ENCODE assay signal across 8 cellular contexts in the genomic region with DNA sequence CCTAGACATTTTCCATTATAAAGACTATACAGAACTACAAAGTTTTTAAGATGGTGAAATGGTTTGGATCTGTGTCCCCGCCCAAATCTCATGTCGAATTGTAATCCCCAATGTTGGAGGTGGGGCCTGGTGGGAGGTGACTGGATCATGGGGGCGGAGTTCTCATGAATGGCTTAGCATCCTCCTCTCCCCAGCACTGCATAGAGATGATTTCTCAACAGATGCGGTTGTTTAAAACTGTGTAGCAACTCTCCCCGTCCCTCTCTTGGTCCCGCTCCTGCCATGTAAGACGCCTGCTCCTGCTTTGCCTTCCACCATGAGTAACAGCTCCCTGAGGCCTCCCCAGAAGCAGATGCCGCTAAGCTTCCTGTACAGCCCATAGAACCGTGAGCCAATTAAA. TPM values are rescaled to one million over a fixed set of nuclear protein-coding genes. Genes with fewer than 3 reads are reported as not detected.
DNase-seq lines count a peak whose midpoint lies in the region; ATAC-seq, FAIRE-seq and TF ChIP-seq lines count a peak whose summit lies in the region.

No MANE protein-coding gene starts in this region.

- no peak overlapping the region for H3K27ac ChIP-seq in kidney (ENCODE audit: low read depth in 2 of 2, low read length in 2 of 2)

- intact Hi-C loops in kidney (cut with DNase I): no loop called here

- CTCF ChIA-PET in activated naive CD4-positive, alpha-beta T cell treated with anti-CD3 and anti-CD28 coated beads, Interleukin-2, amount 10 ng/mL, durations not matched to agents 7 days and 5 days (lab: Charles Lee): interaction anchor here (0.7 to 2.1 kb wide), 4 partner anchors 10 to 60 kb away, joined by 3 to 6 read pairs (median 4); a partner anchor contains a TSS

- H3K36me3 Mint-ChIP-seq in IgD-negative memory B cell: peaks cover 3% of the 10 kb centered on the region
- peaks cover 31% of the 10 kb centered on the region for H3K36me3 Mint-ChIP-seq in activated naive CD4-positive, alpha-beta T cell treated with anti-CD3 and anti-CD28 coated beads, Interleukin-2, amount 10 ng/mL, durations not matched to agents 7 days and 5 days

- no peak for ATAC-seq in GM18907 (IDR thresholded peaks at IDR 0.05; ENCODE audit: unreplicated experiment)
- ATAC-seq in GM21447 (IDR thresholded peaks at IDR 0.05; ENCODE audit: unreplicated experiment): no peak

- H3K9ac ChIP-seq in kidney (ENCODE audit: low read length in 2 of 2): no peak overlapping the region

- H3K9me3 ChIP-seq in kidney (ENCODE audit: control insufficient read depth in 1 of 2, low read length in 2 of 2): no peaks in the 10 kb centered on the region

- TF ChIP-seq CTCF in AG09309 (IDR thresholded peaks at IDR 0.05; ENCODE audit: control insufficient read depth, insufficient read depth, low read depth, low read length, missing control alignments): no peak
- no peak for TF ChIP-seq CTCF in kidney (IDR thresholded peaks at IDR 0.05; ENCODE audit: borderline replicate concordance, extremely low read depth, insufficient read depth)

- H3K4me3 ChIP-seq in AG09309 (ENCODE audit: control insufficient read depth, low read depth, low read length): peak overlapping the region; percentile 59; the same call in 1 of the 2 replicates
- H3K4me3 ChIP-seq in kidney (ENCODE audit: low read length in 2 of 2): peak overlapping the region; percentile 82 to 90

- H3K27ac Mint-ChIP-seq in IgD-negative memory B cell: peak overlapping the region; percentile 53 to 98 (median 91)
- H3K27ac Mint-ChIP-seq in activated naive CD4-positive, alpha-beta T cell treated with anti-CD3 and anti-CD28 coated beads, Interleukin-2, amount 10 ng/mL, durations not matched to agents 7 days and 5 days: peak overlapping the region; percentile 57

- H3K9me3 Mint-ChIP-seq in IgD-negative memory B cell: peaks cover 0 to 2% (median 1%) of the 10 kb centered on the region in 3 donors
- peaks cover 9% of the 10 kb centered on the region for H3K9me3 Mint-ChIP-seq in activated naive CD4-positive, alpha-beta T cell treated with anti-CD3 and anti-CD28 coated beads, Interleukin-2, amount 10 ng/mL, durations not matched to agents 7 days and 5 days

- peaks cover 29 to 42% (median 38%) of the 10 kb centered on the region in 3 donors for H3K4me1 Mint-ChIP-seq in IgD-negative memory B cell
- H3K4me1 Mint-ChIP-seq in activated naive CD4-positive, alpha-beta T cell treated with anti-CD3 and anti-CD28 coated beads, Interleukin-2, amount 10 ng/mL, durations not matched to agents 7 days and 5 days: peaks cover 50% of the 10 kb centered on the region

- H3K36me3 ChIP-seq in kidney (ENCODE audit: control insufficient read depth in 1 of 2, insufficient read depth in 2 of 2, low read length in 2 of 2): no peaks in the 10 kb centered on the region

- peak overlapping the region; percentile 50 to 97 (median 91) for H3K4me3 Mint-ChIP-seq in IgD-negative memory B cell
- peak overlapping the region; percentile 78 for H3K4me3 Mint-ChIP-seq in activated naive CD4-positive, alpha-beta T cell treated with anti-CD3 and anti-CD28 coated beads, Interleukin-2, amount 10 ng/mL, durations not matched to agents 7 days and 5 days

- FAIRE-seq in kidney (lab: Jason Lieb, UNC): no peak

- H3K27me3 Mint-ChIP-seq in IgD-negative memory B cell: no peaks in the 10 kb centered on the region
- H3K27me3 Mint-ChIP-seq in activated naive CD4-positive, alpha-beta T cell treated with anti-CD3 and anti-CD28 coated beads, Interleukin-2, amount 10 ng/mL, durations not matched to agents 7 days and 5 days: peaks cover 19% of the 10 kb centered on the region

- H3K4me1 ChIP-seq in kidney (ENCODE audit: control insufficient read depth in 1 of 2, insufficient read depth in 1 of 2, low read depth in 1 of 2, low read length in 2 of 2): peaks cover 10 to 13% of the 10 kb centered on the region in 2 donors

- DNase-seq in AG09309 (ENCODE audit: low read depth): no peak
- DNase-seq in activated naive CD4-positive, alpha-beta T cell treated with anti-CD3 and anti-CD28 coated beads, Interleukin-2, amount 10 ng/mL, durations not matched to agents 7 days and 5 days: no peak
- DNase-seq in kidney: no peak
- no peak for DNase-seq in glomerular visceral epithelial cell (ENCODE audit: extremely low spot score)
- no peak for DNase-seq in HPDE6-E6E7 (ENCODE audit: extremely low spot score)

RNA-seq across cellular contexts. Expression of a gene that starts 1.6 kb away (rescaled TPM):
- polyA plus RNA-seq in IgD-negative memory B cell: 30.9 TPM
- total RNA-seq in kidney: 23.5 TPM
- 13.3 TPM for polyA plus RNA-seq in kidney (ENCODE audit: insufficient read depth, low read depth, low replicate concordance)

RNA-seq across cellular contexts. Expression of a gene that starts 60.0 kb away (rescaled TPM):
- polyA plus RNA-seq in IgD-negative memory B cell (26.6 TPM), kidney (ENCODE audit: insufficient read depth, low read depth, low replicate concordance) (7.4 TPM)
- 14.4 TPM for total RNA-seq in kidney
